In genomic region chr16:72787130-72787518, GRCh38 we compare ENCODE assay signal across 8 cellular contexts.
A peak's percentile ranks its signal among the peaks of the same experiment; 100 is the strongest.
DNase-seq lines count a peak whose midpoint lies in the region; ATAC-seq and TF ChIP-seq lines count a peak whose summit lies in the region.

No MANE protein-coding gene starts in this region.

- POLR2A ChIA-PET in MCF 10A (lab: Yijun Ruan, JAX) = interaction anchor here (1.3 kb wide), 1 partner anchor 28 kb away, joined by 4 read pairs; no protein-coding TSS in a partner anchor

- ATAC-seq in memory B cell (ENCODE audit: low read depth) (peak; percentile 14), omental fat pad (ENCODE audit: low FRiP score) (no peak)

- CTCF ChIA-PET in MCF 10A (lab: Yijun Ruan, JAX) = no interaction called here

- no peaks in the 10 kb centered on the region for H3K36me3 ChIP-seq in breast epithelium
- no peaks in the 10 kb centered on the region for H3K36me3 ChIP-seq in urinary bladder (ENCODE audit: insufficient read depth)

- WGBS in urinary bladder = 25% methylated on average over 24 of the region's 24 CpGs

- BruUV-seq in MCF 10A (replicated peaks; lab: Mats Ljungman, UMichigan) = no TSS peak

- peaks cover 38% of the 10 kb centered on the region for H3K36me3 Mint-ChIP-seq in MCF 10A (ENCODE audit: insufficient read depth, unreplicated experiment)
- H3K36me3 Mint-ChIP-seq in memory B cell = no peaks in the 10 kb centered on the region

- no peak overlapping the region for H3K4me3 Mint-ChIP-seq in MCF 10A (ENCODE audit: unreplicated experiment)
- H3K4me3 Mint-ChIP-seq in memory B cell = peak overlapping the region; percentile 84

- H3K27ac Mint-ChIP-seq in MCF 10A (ENCODE audit: low read depth, unreplicated experiment) (no peak overlapping the region), memory B cell (peak overlapping the region; percentile 56)

- H3K27ac ChIP-seq in breast epithelium (peak overlapping the region; percentile 80 to 90), urinary bladder (ENCODE audit: low read depth) (peak overlapping the region; percentile 64)

- in situ Hi-C loops in astrocyte of the cerebellum (cut with HindIII; ENCODE audit: low sequenced_read_pairs) = no loop called here

- H3K9me3 Mint-ChIP-seq in MCF 10A (ENCODE audit: unreplicated experiment) (no peaks in the 10 kb centered on the region), memory B cell (no peaks in the 10 kb centered on the region)

- intact Hi-C loops in breast epithelium (cut with DNase I; ENCODE audit: low total_unique reads) = no loop called here
- intact Hi-C loops in MCF 10A (cut with micrococcal nuclease) = no loop called here

- DNase-seq in breast epithelium (ENCODE audit: low spot score in 2 of 2) (no peak), MCF 10A (ENCODE audit: unreplicated experiment) (no peak), astrocyte of the cerebellum (ENCODE audit: low read depth) (no peak), memory B cell (ENCODE audit: low spot score in 2 of 2) (no peak), KG1 (lab: John Stamatoyannopoulos, UW) (no peak), COR-L47 (lab: John Stamatoyannopoulos, UW) (no peak), omental fat pad (ENCODE audit: low spot score) (no peak)

- H3K27me3 Mint-ChIP-seq in MCF 10A (ENCODE audit: insufficient read depth, unreplicated experiment) = no peaks in the 10 kb centered on the region
- peaks cover 2% of the 10 kb centered on the region for H3K27me3 Mint-ChIP-seq in memory B cell

- H3K4me3 ChIP-seq in breast epithelium (peak overlapping the region; percentile 44 to 75 (median 51)), astrocyte of the cerebellum (ENCODE audit: low read depth, low read length) (peak overlapping the region; percentile 60), urinary bladder (ENCODE audit: low read depth, low read length) (peak overlapping the region; percentile 29)

- no peak for TF ChIP-seq POLR2A in breast epithelium (IDR thresholded peaks at IDR 0.05)

- H3K4me1 Mint-ChIP-seq in MCF 10A (ENCODE audit: insufficient read depth, unreplicated experiment) (peaks cover 5% of the 10 kb centered on the region), memory B cell (peaks cover 10% of the 10 kb centered on the region)

- no peaks in the 10 kb centered on the region for H3K27me3 ChIP-seq in breast epithelium

- no peaks in the 10 kb centered on the region for H3K9me3 ChIP-seq in breast epithelium

- H3K4me1 ChIP-seq in breast epithelium (no peaks in the 10 kb centered on the region), urinary bladder (ENCODE audit: insufficient read depth) (no peaks in the 10 kb centered on the region)

- no peak for TF ChIP-seq CTCF in breast epithelium (IDR thresholded peaks at IDR 0.05)
- no peak for TF ChIP-seq CTCF in MCF 10A (IDR thresholded peaks at IDR 0.05; ENCODE audit: unreplicated experiment)
- TF ChIP-seq CTCF in astrocyte of the cerebellum (IDR thresholded peaks at IDR 0.05; ENCODE audit: low read depth, low read length, missing control alignments) = no peak
- TF ChIP-seq CTCF in omental fat pad (IDR thresholded peaks at IDR 0.05) = no peak
